ENCODE assay signal across 16 cellular contexts in the genomic region with DNA sequence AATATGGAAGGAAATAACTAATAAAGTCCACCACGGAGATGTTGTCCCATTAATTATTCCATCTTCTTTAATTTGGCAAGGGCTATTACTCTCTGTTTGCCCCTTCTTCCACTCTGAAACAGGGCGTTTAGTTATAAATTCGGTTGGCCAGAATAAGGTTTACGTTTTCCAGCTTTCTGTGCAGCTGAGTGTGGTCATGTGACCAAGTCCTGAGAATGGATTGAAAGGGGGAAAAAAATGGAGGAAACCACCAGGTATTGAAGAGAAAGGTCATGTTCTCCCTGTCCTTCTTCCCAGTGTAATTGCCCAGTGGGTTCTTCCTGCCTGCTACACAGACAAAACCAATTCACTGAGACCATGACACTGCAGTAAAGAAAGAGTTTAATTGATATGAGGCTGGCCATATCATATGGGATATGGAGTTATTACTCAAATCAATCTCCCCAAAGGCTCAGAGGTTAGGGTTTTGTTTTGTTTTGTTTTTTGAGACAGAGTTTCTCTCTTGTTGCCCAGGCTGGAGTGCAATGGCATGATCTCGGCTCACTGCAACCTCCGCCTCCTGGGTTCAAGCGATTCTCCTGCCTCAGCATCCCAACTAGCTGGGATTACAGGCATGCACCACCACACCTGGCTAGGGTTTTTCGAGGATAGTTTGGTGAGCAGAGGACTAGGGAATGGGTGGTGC. TPM values are rescaled to one million over a fixed set of nuclear protein-coding genes. Genes with fewer than 3 reads are reported as not detected.
A peak's percentile ranks its signal among the peaks of the same experiment; 100 is the strongest.
DNase-seq lines count a peak whose midpoint lies in the region; ATAC-seq and TF ChIP-seq lines count a peak whose summit lies in the region.
"Had no signal": no experiment of that assay in that cellular context is flagged by ENCODE, and none has a peak within 500 bp of the region (broad histone marks: within the 10 kb centered on the region; RNA-seq: fewer than 3 reads in every experiment).

No MANE protein-coding gene starts in this region.

- 92 to 95% (median 93%) methylated on average over 8 of the region's 8 CpGs for WGBS in heart left ventricle, 4 donors
- WGBS in neuronal stem cell (ENCODE audit: extremely low coverage in 2 of 2, insufficient read length in 2 of 2, insufficient replicate concordance in 1 of 2), 2 donors, result no CpG with 5 or more reads among the region's 8 CpGs

- H2BK120ac ChIP-seq in neuronal stem cell (ENCODE audit: low read depth, low read length), result no peak overlapping the region

- no peak overlapping the region for H3K18ac ChIP-seq in neuronal stem cell (ENCODE audit: low read length)

- H3K4me3 ChIP-seq in heart left ventricle (no peak overlapping the region), duodenal mucosa (ENCODE audit: low read depth in 1 of 2, low read length in 2 of 2) (no peak overlapping the region), neuronal stem cell (ENCODE audit: low read length in 2 of 2) (no peak overlapping the region), upper lobe of right lung (no peak overlapping the region)

- no peak overlapping the region for H2BK12ac ChIP-seq in neuronal stem cell (ENCODE audit: low read length)

- H2BK15ac ChIP-seq in neuronal stem cell (ENCODE audit: low read length), result no peak overlapping the region

- no peak overlapping the region for H4K91ac ChIP-seq in neuronal stem cell (ENCODE audit: low read depth, low read length, poor library complexity)

- H3K9me3 ChIP-seq in heart left ventricle (no peaks in the 10 kb centered on the region), duodenal mucosa (ENCODE audit: control insufficient read depth in 1 of 2, low read length in 2 of 2) (no peaks in the 10 kb centered on the region), neuronal stem cell (replicated peaks in 1 of 2; ENCODE audit: control insufficient read depth in 2 of 2, insufficient read depth in 1 of 2, low read depth in 1 of 2, low read length in 2 of 2) (no peaks in the 10 kb centered on the region), upper lobe of right lung (no peaks in the 10 kb centered on the region)

- H3K9ac ChIP-seq in duodenal mucosa (ENCODE audit: low read depth in 1 of 2, low read length in 2 of 2) (no peak overlapping the region), neuronal stem cell (ENCODE audit: low read depth, low read length, poor library complexity) (no peak overlapping the region)

- H2BK5ac ChIP-seq in neuronal stem cell (ENCODE audit: low read length), result no peak overlapping the region

- no peak overlapping the region for H3K4me2 ChIP-seq in neuronal stem cell (ENCODE audit: insufficient read depth, low read length, poor library complexity, severe bottlenecking)

- H3K36me3 ChIP-seq in heart left ventricle (no peaks in the 10 kb centered on the region), duodenal mucosa (ENCODE audit: control insufficient read depth in 1 of 2, insufficient read depth in 2 of 2, low read length in 2 of 2) (no peaks in the 10 kb centered on the region), neuronal stem cell (replicated peaks in 1 of 2; ENCODE audit: control insufficient read depth in 2 of 2, insufficient read depth in 2 of 2, low read length in 2 of 2) (no peaks in the 10 kb centered on the region), upper lobe of right lung (no peaks in the 10 kb centered on the region)

- TF ChIP-seq CTCF in heart left ventricle (IDR thresholded peaks at IDR 0.05), result no peak
- TF ChIP-seq CTCF in upper lobe of right lung (IDR thresholded peaks at IDR 0.05), result no peak

- no peak for TF ChIP-seq POLR2A in heart left ventricle (IDR thresholded peaks at IDR 0.05)

- H3K27me3 ChIP-seq in heart left ventricle (no peaks in the 10 kb centered on the region), duodenal mucosa (ENCODE audit: control insufficient read depth in 1 of 2, insufficient read depth in 2 of 2, low read length in 2 of 2) (no peaks in the 10 kb centered on the region), neuronal stem cell (ENCODE audit: control insufficient read depth in 3 of 3, insufficient read depth in 3 of 3, low read depth in 1 of 3, low read length in 3 of 3) (no peaks in the 10 kb centered on the region), upper lobe of right lung (no peaks in the 10 kb centered on the region)

- H3K79me1 ChIP-seq in neuronal stem cell (ENCODE audit: low read depth, low read length), result no peaks in the 10 kb centered on the region

- no peak overlapping the region for H4K8ac ChIP-seq in neuronal stem cell (ENCODE audit: low read depth, low read length)

- ATAC-seq in heart left ventricle (no peak), left ventricle myocardium superior (no peak), upper lobe of right lung (no peak), GM21447 (IDR thresholded peaks at IDR 0.05; ENCODE audit: unreplicated experiment) (no peak)

- H2AK5ac ChIP-seq in neuronal stem cell (ENCODE audit: low read depth, low read length), result no peak overlapping the region

- H3K4ac ChIP-seq in neuronal stem cell (ENCODE audit: low read length), result no peak overlapping the region

- no peak for DNase-seq in heart left ventricle
- DNase-seq in left ventricle myocardium superior, result no peak
- no peak for DNase-seq in neuronal stem cell (ENCODE audit: low spot score)
- DNase-seq in upper lobe of right lung, result no peak
- no peak for DNase-seq in H4 (ENCODE audit: low spot score)
- DNase-seq in epidermal melanocyte (ENCODE audit: insufficient read length, low spot score), result no peak
- DNase-seq: activated CD4-positive, CD25-positive, alpha-beta regulatory T cell treated with anti-CD3 and anti-CD28 coated beads, Interleukin-2, amount 50 U/mL, for 72 hours; activated T-cell treated with anti-CD3 and anti-CD28 coated beads, Interleukin-2, amount 50 U/mL, for 24 hours; H9; NCI-H187; nucleus accumbens; stimulated activated CD4-positive, alpha-beta T cell treated with anti-CD3 and anti-CD28 coated beads, Interleukin-2, amount 100 ng/mL, for 24 hours; stimulated activated naive CD4-positive, alpha-beta T cell had no signal

- intact Hi-C loops in heart left ventricle (cut with DNase I) (no loop called here), left ventricle myocardium superior (cut with micrococcal nuclease) (no loop called here), upper lobe of right lung (cut with DNase I) (no loop called here)

- H3K14ac ChIP-seq in neuronal stem cell (ENCODE audit: low read length), result no peak overlapping the region

- peak overlapping the region; percentile 55 for H2AFZ ChIP-seq in neuronal stem cell (ENCODE audit: low read length)

- H3K23ac ChIP-seq in neuronal stem cell (ENCODE audit: low read depth, low read length, poor library complexity), result no peak overlapping the region

- H3K27ac ChIP-seq in heart left ventricle (peak overlapping the region; percentile 23 to 91 (median 82)), duodenal mucosa (ENCODE audit: low read depth, low read length) (peak overlapping the region; percentile 40), neuronal stem cell (replicated peaks; ENCODE audit: low read length) (no peak overlapping the region), upper lobe of right lung (peak overlapping the region; percentile 69)
- H3K27ac ChIP-seq: 22Rv1 had no signal

- H3K4me1 ChIP-seq in heart left ventricle (peaks cover 3 to 71% (median 38%) of the 10 kb centered on the region in 12 donors), duodenal mucosa (ENCODE audit: control insufficient read depth in 1 of 2, insufficient read depth in 2 of 2, low read length in 2 of 2) (peaks cover 10 to 32% of the 10 kb centered on the region in 2 donors), neuronal stem cell (ENCODE audit: control insufficient read depth in 2 of 2, insufficient read depth in 1 of 2, low read depth in 1 of 2, low read length in 2 of 2) (no peaks in the 10 kb centered on the region), upper lobe of right lung (peaks cover 42% of the 10 kb centered on the region)

RNA-seq across cellular contexts. Expression of a gene that starts 14.3 kb away (rescaled TPM):
- total RNA-seq in heart left ventricle (10 to 100 TPM in 1 of 9 donors, 1 to 10 TPM in 8; 5.5 to 10.0 (median 7.3) TPM), left ventricle myocardium superior (6.3 TPM), upper lobe of right lung (12.4 TPM)
- polyA plus RNA-seq in heart left ventricle, result 10 to 100 TPM in 1 of 2 donors, 1 to 10 TPM in 1; 3.1 to 10.7 TPM
- 11.0 TPM for polyA plus RNA-seq in neuronal stem cell (2013, experiment 1 of 2)
- polyA plus RNA-seq in neuronal stem cell (2013, experiment 2 of 2), result 11.3 TPM
- 5.1 and 6.8 TPM in 2 replicates for total RNA-seq in H4 (2014; rRNA removed; shearing (Covaris generic))

RNA-seq across cellular contexts. Expression of a gene that starts 14.7 kb away (rescaled TPM):
- 1 to 10 TPM in 2 of 9 donors, under 1 TPM in 4, not detected in 3; 0.23 to 2.1 (median 0.75) TPM for total RNA-seq in heart left ventricle
- under 1 TPM; 0.15 to 0.73 TPM for polyA plus RNA-seq in heart left ventricle
- total RNA-seq in left ventricle myocardium superior, result not detected
- 0.38 TPM for polyA plus RNA-seq in neuronal stem cell (2013, experiment 1 of 2)
- polyA plus RNA-seq in neuronal stem cell (2013, experiment 2 of 2), result 0.32 TPM
- 1.8 TPM for total RNA-seq in upper lobe of right lung
- 1.1 and 1.6 TPM in 2 replicates for total RNA-seq in H4 (2014; rRNA removed; shearing (Covaris generic))
